In the genomic region with DNA sequence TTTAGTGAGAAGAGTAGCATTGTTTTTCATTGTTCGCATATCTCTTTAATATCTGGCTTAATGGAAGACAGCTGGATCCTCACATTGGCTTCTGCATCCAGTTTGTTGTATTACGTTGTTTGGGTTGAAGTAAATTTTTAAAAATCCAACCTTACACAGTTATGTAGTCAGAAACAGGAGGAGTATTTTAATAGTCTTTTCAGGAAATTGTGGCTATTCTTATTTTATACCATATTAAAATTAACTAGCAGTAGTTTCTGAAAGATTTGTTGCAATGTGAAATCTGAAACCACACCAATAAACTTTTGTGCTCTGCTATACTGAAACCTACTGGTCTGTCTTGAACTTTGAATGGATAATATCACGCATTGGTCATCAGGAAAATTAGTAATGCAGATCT, we compare ENCODE assay signal across 16 cellular contexts. TPM values are rescaled to one million over a fixed set of nuclear protein-coding genes. Genes with fewer than 3 reads are reported as not detected.
DNase-seq lines count a peak whose midpoint lies in the region; ATAC-seq and TF ChIP-seq lines count a peak whose summit lies in the region.
"Had no signal": no experiment of that assay in that cellular context is flagged by ENCODE, and none has a peak within 500 bp of the region (broad histone marks: within the 10 kb centered on the region; RNA-seq: fewer than 3 reads in every experiment).

No MANE protein-coding gene starts in this region.

- H3K27me3 ChIP-seq in heart right ventricle, result no peaks in the 10 kb centered on the region
- H3K27me3 ChIP-seq in SJSA1 (replicated peaks), result no peaks in the 10 kb centered on the region
- no peaks in the 10 kb centered on the region for H3K27me3 ChIP-seq in fibroblast of lung (ENCODE audit: control insufficient read depth, insufficient read depth, low read length)
- no peaks in the 10 kb centered on the region for H3K27me3 ChIP-seq in skeletal muscle tissue (ENCODE audit: control insufficient read depth in 3 of 3, insufficient read depth in 3 of 3, low read length in 3 of 3)
- H3K27me3 ChIP-seq: adrenal gland had no signal

- DNase-seq in heart right ventricle (no peak), left cardiac atrium (no peak), SJSA1 (ENCODE audit: low read depth in 1 of 2, low spot score in 2 of 2) (peak in 1 of 2 experiments; percentile 22), fibroblast of lung (ENCODE audit: low read depth in 2 of 2) (peak; percentile 19 to 37), GM13976 (ENCODE audit: low spot score) (no peak)
- no peak for DNase-seq in stimulated activated CD4-positive, alpha-beta T cell treated with anti-CD3 and anti-CD28 coated beads, Interleukin-4, amount 100 ng/mL, for 4 hours
- DNase-seq: CD4-positive, alpha-beta memory T cell; endodermal cell; naive thymus-derived CD8-positive, alpha-beta T cell; NCI-H1930; NCI-H446 treated with DMSO at 0.1 percent for 48 hours; T-helper 9 cell had no signal

- H3K9me3 ChIP-seq in heart right ventricle, result no peaks in the 10 kb centered on the region
- no peaks in the 10 kb centered on the region for H3K9me3 ChIP-seq in SJSA1 (replicated peaks)
- no peaks in the 10 kb centered on the region for H3K9me3 ChIP-seq in fibroblast of lung (ENCODE audit: control insufficient read depth, insufficient read depth, low read depth, low read length)
- no peaks in the 10 kb centered on the region for H3K9me3 ChIP-seq in skeletal muscle tissue (ENCODE audit: control insufficient read depth in 3 of 3, low read length in 3 of 3)
- H3K9me3 ChIP-seq: adrenal gland had no signal

- peaks cover 0 to 63% (median 17%) of the 10 kb centered on the region in 9 donors for H3K4me1 ChIP-seq in heart right ventricle
- peaks cover 45% of the 10 kb centered on the region for H3K4me1 ChIP-seq in SJSA1 (replicated peaks)
- peaks cover 22% of the 10 kb centered on the region for H3K4me1 ChIP-seq in fibroblast of lung (ENCODE audit: control insufficient read depth, extremely low read depth, insufficient read depth, low read length)
- H3K4me1 ChIP-seq in skeletal muscle tissue (ENCODE audit: control insufficient read depth in 3 of 3, insufficient read depth in 3 of 3, low read length in 3 of 3), result peaks cover 28 to 49% (median 34%) of the 10 kb centered on the region in 3 donors

- no peaks in the 10 kb centered on the region for H3K79me2 ChIP-seq in fibroblast of lung (ENCODE audit: control insufficient read depth, insufficient read depth, low read length)

- H3K9ac ChIP-seq in fibroblast of lung (ENCODE audit: insufficient read depth, low read length), result no peak overlapping the region
- peak overlapping the region in 1 of 3 donors; percentile 40 for H3K9ac ChIP-seq in skeletal muscle tissue (ENCODE audit: low read depth in 1 of 3, low read length in 3 of 3)

- H3K36me3 ChIP-seq in heart right ventricle (peaks cover 0 to 3% (median 0%) of the 10 kb centered on the region in 9 donors), SJSA1 (no peaks in the 10 kb centered on the region), fibroblast of lung (ENCODE audit: control insufficient read depth, insufficient read depth, low read length) (no peaks in the 10 kb centered on the region), skeletal muscle tissue (ENCODE audit: control insufficient read depth in 3 of 3, insufficient read depth in 3 of 3, low read length in 3 of 3) (no peaks in the 10 kb centered on the region)
- H3K36me3 ChIP-seq: adrenal gland had no signal

- no peak overlapping the region for H3K4me3 ChIP-seq in heart right ventricle
- no peak overlapping the region for H3K4me3 ChIP-seq in SJSA1
- no peak overlapping the region for H3K4me3 ChIP-seq in fibroblast of lung (replicated peaks in 1 of 4; ENCODE audit: control extremely low read depth in 1 of 4, insufficient read depth in 1 of 4, low read depth in 3 of 4, low read length in 4 of 4)
- no peak overlapping the region for H3K4me3 ChIP-seq in skeletal muscle tissue (ENCODE audit: low read length in 3 of 3)
- H3K4me3 ChIP-seq: adrenal gland, lung had no signal

- H3K27ac ChIP-seq in heart right ventricle, result peak overlapping the region in 7 of 10 donors; percentile 66 to 93 (median 86)
- peak overlapping the region; percentile 93 for H3K27ac ChIP-seq in SJSA1
- H3K27ac ChIP-seq in fibroblast of lung (ENCODE audit: insufficient read depth, low read length), result peak overlapping the region; percentile 91
- H3K27ac ChIP-seq in skeletal muscle tissue (ENCODE audit: low read depth, low read length), result peak overlapping the region; percentile 88

- ATAC-seq in heart right ventricle (no peak), left cardiac atrium (no peak), HG03135 (IDR thresholded peaks at IDR 0.05; ENCODE audit: unreplicated experiment) (no peak)
- ATAC-seq: naive thymus-derived CD8-positive, alpha-beta T cell had no signal

- intact Hi-C loops in heart right ventricle (cut with DNase I) (loop anchor here in 1 of 10 donors (2.0 kb wide), 1 partner anchor 14 kb away; no protein-coding TSS in a partner anchor), left cardiac atrium (cut with DNase I) (no loop called here)

- TF ChIP-seq CTCF in heart right ventricle (IDR thresholded peaks at IDR 0.05) (no peak), fibroblast of lung (conservative IDR thresholded peaks at IDR 0.05 in 1 of 2, IDR thresholded peaks at IDR 0.05 in 1 of 2; ENCODE audit: low read depth in 1 of 2, low read length in 2 of 2) (no peak), GM13976 (IDR thresholded peaks at IDR 0.05; ENCODE audit: borderline replicate concordance, control extremely low read depth, extremely low read depth, insufficient read depth, missing control alignments) (no peak)

- no peaks in the 10 kb centered on the region for H4K20me1 ChIP-seq in fibroblast of lung (ENCODE audit: control insufficient read depth, extremely low read depth, insufficient read depth, low read length)

- H3K4me2 ChIP-seq in fibroblast of lung (ENCODE audit: extremely low read depth, insufficient read depth, low read length), result peak overlapping the region; percentile 20

- in situ Hi-C loops in GM13976 (cut with MboI; ENCODE audit: low sequenced_read_pairs, unreplicated experiment), result no loop called here

- H2AFZ ChIP-seq in fibroblast of lung (ENCODE audit: low read length), result no peak overlapping the region

- 88 to 89% methylated on average over 3 of the region's 3 CpGs for WGBS in heart right ventricle, 2 donors

RNA-seq across cellular contexts. Expression of a gene that starts 27.9 kb away (rescaled TPM):
- total RNA-seq in heart right ventricle, result 100 to 1,000 TPM in 8 of 10 donors, 10 to 100 TPM in 2; 86.5 to 302 (median 175) TPM
- polyA plus RNA-seq in heart right ventricle, result 10 to 100 TPM; 27.1 to 67.2 TPM
- total RNA-seq in left cardiac atrium, result 100 to 1,000 TPM in 1 of 2 donors, 10 to 100 TPM in 1; 62.2 to 110 TPM
- total RNA-seq in SJSA1 (2014; rRNA removed; shearing (Covaris generic)), result under 0.01 and 0.39 TPM in 2 replicates
- under 0.01 and 1.2 TPM in 2 replicates for total RNA-seq in fibroblast of lung
- polyA plus RNA-seq in fibroblast of lung, result 0.77 and 1.9 TPM in 2 replicates
- polyA plus RNA-seq in fibroblast of lung (2012), result 0.68 and 1.6 TPM in 2 replicates
- polyA minus RNA-seq in fibroblast of lung (ENCODE audit: low replicate concordance), result 0.90 and 2.8 TPM in 2 replicates
- total RNA-seq in skeletal muscle tissue, result 57.4 TPM
- total RNA-seq: CD4-positive, alpha-beta memory T cell; endodermal cell; naive thymus-derived CD8-positive, alpha-beta T cell had no signal
- polyA plus RNA-seq: CD4-positive, alpha-beta memory T cell; naive thymus-derived CD8-positive, alpha-beta T cell had no signal

Comparison
In these comparisons a context has a peak if more than half of its experiments do, and no peak if none do; other contexts are left out.
1. DNase-seq: peak in fibroblast of lung (2 of 2); none in heart right ventricle (0 of 2), left cardiac atrium (single experiment), GM13976 (single experiment) and stimulated activated CD4-positive, alpha-beta T cell treated with anti-CD3 and anti-CD28 coated beads, Interleukin-4, amount 100 ng/mL, for 4 hours (0 of 2).
2. RNA of a gene that starts 27.9 kb away (total RNA-seq): 86.5 to 302 TPM in heart right ventricle, 62.2 to 110 TPM in left cardiac atrium and 57.4 TPM in skeletal muscle tissue (single experiment); under 0.01 to 1.2 TPM in fibroblast of lung and under 0.01 to 0.39 TPM in SJSA1; every median in the first group is over 10 times any median in the second.
3. Peak in every context shown above with its lines, with median percentiles within 50 percentile points of each other: H3K27ac ChIP-seq.